In the genomic region with DNA sequence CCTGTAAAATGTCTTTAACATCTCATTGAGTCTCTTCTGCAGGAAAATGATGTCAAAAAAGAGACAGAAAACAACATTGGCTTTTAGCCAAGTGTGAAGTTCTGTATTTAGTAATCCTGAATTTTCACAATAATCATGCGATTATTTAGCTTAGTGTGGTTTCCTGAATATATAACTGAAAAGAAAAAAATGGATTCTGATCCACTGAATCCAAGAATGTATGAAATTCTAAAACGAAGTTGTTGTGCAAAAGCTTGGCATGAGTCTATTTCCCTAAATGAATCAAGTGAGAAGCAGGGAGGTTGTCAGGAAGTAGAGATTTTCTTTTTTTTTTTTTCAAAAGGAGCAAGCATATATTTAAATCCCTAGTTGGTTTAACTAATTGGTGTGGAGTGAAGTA, we compare ENCODE assay signal across 24 cellular contexts.
"Had no signal": no experiment of that assay in that cellular context is flagged by ENCODE, and none has a peak within 500 bp of the region (broad histone marks: within the 10 kb centered on the region; RNA-seq: fewer than 3 reads in every experiment).

No MANE protein-coding gene starts in this region.

- H3K27ac Mint-ChIP-seq: activated B cell treated with CpG ODN at 0.5 μM for 24 hours; activated CD4-positive, alpha-beta memory T cell treated with anti-CD3 and anti-CD28 coated beads, Interleukin-2, amount 10 ng/mL, durations not matched to agents 7 days and 5 days; activated CD8-positive, alpha-beta memory T cell treated with anti-CD3 and anti-CD28 coated beads, Interleukin-2, amount 10 ng/mL, durations not matched to agents 7 days and 5 days; activated naive CD8-positive, alpha-beta T cell treated with anti-CD3 and anti-CD28 coated beads for 36 hours; activated T-helper 17 cell treated with anti-CD3 and anti-CD28 coated beads, Interleukin-2, amount 50 U/mL, for 72 hours; nephron progenitor cell had no signal

- H3K4me1 Mint-ChIP-seq: activated B cell treated with CpG ODN at 0.5 μM for 24 hours; activated CD4-positive, alpha-beta memory T cell treated with anti-CD3 and anti-CD28 coated beads, Interleukin-2, amount 10 ng/mL, durations not matched to agents 7 days and 5 days; activated CD8-positive, alpha-beta memory T cell treated with anti-CD3 and anti-CD28 coated beads, Interleukin-2, amount 10 ng/mL, durations not matched to agents 7 days and 5 days; activated naive CD8-positive, alpha-beta T cell treated with anti-CD3 and anti-CD28 coated beads for 36 hours; activated T-helper 17 cell treated with anti-CD3 and anti-CD28 coated beads, Interleukin-2, amount 50 U/mL, for 72 hours had no signal

- DNase-seq: activated B cell treated with CpG ODN at 0.5 μM for 24 hours; activated CD4-positive, alpha-beta memory T cell treated with anti-CD3 and anti-CD28 coated beads, Interleukin-2, amount 10 ng/mL, durations not matched to agents 7 days and 5 days; activated CD4-positive, alpha-beta T cell treated with anti-CD3 and anti-CD28 coated beads for 4 hours; activated CD8-positive, alpha-beta memory T cell treated with anti-CD3 and anti-CD28 coated beads, Interleukin-2, amount 10 ng/mL, durations not matched to agents 7 days and 5 days; activated naive CD4-positive, alpha-beta T cell; activated naive CD8-positive, alpha-beta T cell treated with anti-CD3 and anti-CD28 coated beads for 36 hours; activated T-cell treated with anti-CD3 and anti-CD28 coated beads, Interleukin-2, amount 50 U/mL, for 1 hour; amygdala; body of pancreas; central memory CD4-positive, alpha-beta T cell; colonic mucosa; hypothalamus; kidney; midbrain; nephron progenitor cell; occipital lobe; posterior cingulate gyrus; sigmoid colon; stimulated activated CD8-positive, alpha-beta memory T cell treated with anti-CD3 and anti-CD28 coated beads, Interleukin-4, amount 100 ng/mL, for 48 hours; stimulated activated naive CD4-positive, alpha-beta T cell; thyroid gland had no signal

- ATAC-seq: activated CD8-positive, alpha-beta memory T cell treated with anti-CD3 and anti-CD28 coated beads, Interleukin-2, amount 10 ng/mL, durations not matched to agents 7 days and 5 days; activated T-helper 17 cell treated with anti-CD3 and anti-CD28 coated beads, Interleukin-2, amount 50 U/mL, for 72 hours; body of pancreas; esophagus mucosa; left lobe of liver had no signal

- H3K4me3 Mint-ChIP-seq: activated B cell treated with CpG ODN at 0.5 μM for 24 hours; activated CD4-positive, alpha-beta memory T cell treated with anti-CD3 and anti-CD28 coated beads, Interleukin-2, amount 10 ng/mL, durations not matched to agents 7 days and 5 days; activated CD8-positive, alpha-beta memory T cell treated with anti-CD3 and anti-CD28 coated beads, Interleukin-2, amount 10 ng/mL, durations not matched to agents 7 days and 5 days; activated naive CD8-positive, alpha-beta T cell treated with anti-CD3 and anti-CD28 coated beads for 36 hours; activated T-helper 17 cell treated with anti-CD3 and anti-CD28 coated beads, Interleukin-2, amount 50 U/mL, for 72 hours; nephron progenitor cell had no signal

- H3K27me3 ChIP-seq: body of pancreas, colonic mucosa, sigmoid colon, thyroid gland had no signal

- H3K9me3 ChIP-seq: body of pancreas, colonic mucosa, sigmoid colon, thyroid gland had no signal

- H3K27me3 Mint-ChIP-seq: activated B cell treated with CpG ODN at 0.5 μM for 24 hours; activated CD4-positive, alpha-beta memory T cell treated with anti-CD3 and anti-CD28 coated beads, Interleukin-2, amount 10 ng/mL, durations not matched to agents 7 days and 5 days; activated CD8-positive, alpha-beta memory T cell treated with anti-CD3 and anti-CD28 coated beads, Interleukin-2, amount 10 ng/mL, durations not matched to agents 7 days and 5 days; activated naive CD8-positive, alpha-beta T cell treated with anti-CD3 and anti-CD28 coated beads for 36 hours; activated T-helper 17 cell treated with anti-CD3 and anti-CD28 coated beads, Interleukin-2, amount 50 U/mL, for 72 hours had no signal

- H3K27ac ChIP-seq: colonic mucosa, sigmoid colon, thyroid gland had no signal

- H3K4me3 ChIP-seq: body of pancreas, colonic mucosa, sigmoid colon, thyroid gland had no signal

- H3K36me3 ChIP-seq: colonic mucosa, sigmoid colon, thyroid gland had no signal

- H3K4me1 ChIP-seq: colonic mucosa, sigmoid colon, thyroid gland had no signal

- H3K36me3 Mint-ChIP-seq: activated CD8-positive, alpha-beta memory T cell treated with anti-CD3 and anti-CD28 coated beads, Interleukin-2, amount 10 ng/mL, durations not matched to agents 7 days and 5 days; activated naive CD8-positive, alpha-beta T cell treated with anti-CD3 and anti-CD28 coated beads for 36 hours had no signal
